In the genomic region with DNA sequence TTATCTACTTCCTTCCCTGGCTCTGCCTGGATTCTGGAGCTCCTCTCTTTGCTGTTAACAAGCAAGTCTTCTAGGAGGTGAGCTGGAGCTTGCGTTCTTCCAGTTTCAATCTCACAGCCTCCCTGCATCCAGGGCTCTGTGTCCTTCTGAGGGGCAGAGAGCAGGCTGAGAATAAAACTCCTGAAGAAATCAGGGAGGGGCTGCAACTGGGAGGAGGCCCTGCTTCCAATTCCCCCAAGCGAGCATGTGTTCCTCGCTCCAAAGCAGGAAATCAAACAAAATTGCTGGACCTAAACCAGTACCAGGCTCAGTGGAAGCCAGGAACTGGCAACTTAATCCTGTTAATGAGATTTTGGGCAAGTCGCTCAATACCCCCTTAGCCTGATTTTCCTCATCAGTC, we compare ENCODE assay signal across 19 cellular contexts.
"Had no signal": no experiment of that assay in that cellular context is flagged by ENCODE, and none has a peak within 500 bp of the region (broad histone marks: within the 10 kb centered on the region; RNA-seq: fewer than 3 reads in every experiment).

No MANE protein-coding gene starts in this region.

- H3K4me1 Mint-ChIP-seq: naive B cell; stimulated activated memory B cell treated with anti-CD40 and anti-IgM and Interleukin-4, amounts not matched to agents 10 μg/mL and 1 μg/mL and 100 μg/mL, for 72 hours had no signal

- H3K27me3 ChIP-seq: tibial artery, upper lobe of left lung had no signal

- ATAC-seq: heart left ventricle; sciatic nerve; stimulated activated memory B cell treated with anti-CD40 and anti-IgM and Interleukin-4, amounts not matched to agents 10 μg/mL and 1 μg/mL and 100 μg/mL, for 72 hours had no signal

- H3K4me3 Mint-ChIP-seq: endodermal cell; naive B cell; stimulated activated memory B cell treated with anti-CD40 and anti-IgM and Interleukin-4, amounts not matched to agents 10 μg/mL and 1 μg/mL and 100 μg/mL, for 72 hours; stimulated activated naive CD8-positive, alpha-beta T cell treated with anti-CD3 and anti-CD28 coated beads, Interleukin-15, Interleukin-2, amounts not matched to agents 100 ng/mL and 50 ng/mL, for 24 hours had no signal

- DNase-seq: effector CD4-positive, alpha-beta T cell; endodermal cell; erythroblast; foreskin melanocyte; heart left ventricle; kidney glomerular epithelial cell; mesendoderm; naive B cell; posterior cingulate gyrus; spleen; stimulated activated CD4-positive, alpha-beta T cell treated with anti-CD3 and anti-CD28 coated beads, Interleukin-15, amount 100 ng/mL, for 24 hours; stimulated activated CD4-positive, alpha-beta T cell treated with anti-CD3 and anti-CD28 coated beads, Interleukin-1b, Interleukin-23, amount 100 ng/mL, for 48 hours; stimulated activated CD4-positive, alpha-beta T cell treated with anti-CD3 and anti-CD28 coated beads, Interleukin-4, amount 100 ng/mL, for 24 hours; tibial artery; upper lobe of left lung; uterus had no signal

- H3K4me1 ChIP-seq: heart left ventricle, spleen, tibial artery, upper lobe of left lung, uterus had no signal

- H3K27ac Mint-ChIP-seq: endodermal cell; naive B cell; stimulated activated memory B cell treated with anti-CD40 and anti-IgM and Interleukin-4, amounts not matched to agents 10 μg/mL and 1 μg/mL and 100 μg/mL, for 72 hours; stimulated activated naive CD8-positive, alpha-beta T cell treated with anti-CD3 and anti-CD28 coated beads, Interleukin-15, Interleukin-2, amounts not matched to agents 100 ng/mL and 50 ng/mL, for 24 hours had no signal

- H3K4me3 ChIP-seq: heart left ventricle, spleen, tibial artery, upper lobe of left lung, uterus had no signal

- H3K27ac ChIP-seq: heart left ventricle, spleen, tibial artery, upper lobe of left lung, uterus had no signal

- H3K36me3 ChIP-seq: heart left ventricle, spleen, tibial artery, upper lobe of left lung, uterus had no signal

- H3K27me3 Mint-ChIP-seq: stimulated activated memory B cell treated with anti-CD40 and anti-IgM and Interleukin-4, amounts not matched to agents 10 μg/mL and 1 μg/mL and 100 μg/mL, for 72 hours; stimulated activated naive CD8-positive, alpha-beta T cell treated with anti-CD3 and anti-CD28 coated beads, Interleukin-15, Interleukin-2, amounts not matched to agents 100 ng/mL and 50 ng/mL, for 24 hours had no signal

- H3K9me3 Mint-ChIP-seq: endodermal cell had no signal

- H3K9me3 ChIP-seq: heart left ventricle, spleen, tibial artery, upper lobe of left lung, uterus had no signal

- H3K36me3 Mint-ChIP-seq: naive B cell; stimulated activated memory B cell treated with anti-CD40 and anti-IgM and Interleukin-4, amounts not matched to agents 10 μg/mL and 1 μg/mL and 100 μg/mL, for 72 hours had no signal
